ENCODE assay signal across 24 cellular contexts in genomic region chr11:19689281-19689975, GRCh38. TPM values are rescaled to one million over a fixed set of nuclear protein-coding genes. Genes with fewer than 3 reads are reported as not detected.
"Had no signal": no experiment of that assay in that cellular context is flagged by ENCODE, and none has a peak within 500 bp of the region (broad histone marks: within the 10 kb centered on the region; RNA-seq: fewer than 3 reads in every experiment).

No MANE protein-coding gene starts in this region.

- H3K4me3 Mint-ChIP-seq: activated T-cell treated with anti-CD3 and anti-CD28 coated beads, Interleukin-2, amount 50 U/mL, for 72 hours; effector memory CD8-positive, alpha-beta T cell; mesothelial cell of epicardium; naive thymus-derived CD4-positive, alpha-beta T cell; T-helper 1 cell treated with Interleukin-12 subunit alpha and Interleukin-12 subunit beta and Interleukin-4 antibody, amounts not matched to agents 30 μg/mL and 1 μg/mL, for 36 hours had no signal

- H3K36me3 Mint-ChIP-seq: activated naive CD4-positive, alpha-beta T cell treated with anti-CD3 and anti-CD28 coated beads, Interleukin-2, amount 50 U/mL, for 72 hours; mesothelial cell of epicardium; naive thymus-derived CD4-positive, alpha-beta T cell had no signal

- H3K9me3 ChIP-seq: colonic mucosa, heart right ventricle, right lobe of liver, tibial artery, upper lobe of right lung had no signal

- DNase-seq: activated CD4-positive, alpha-beta T cell treated with anti-CD3 and anti-CD28 coated beads for 4 hours; activated CD4-positive, alpha-beta T cell treated with anti-CD3 and anti-CD28 coated beads, Interleukin-2, amount 50 U/mL, for 4 hours; activated naive CD4-positive, alpha-beta T cell; activated T-cell treated with anti-CD3 and anti-CD28 coated beads for 4 hours; activated T-cell treated with anti-CD3 and anti-CD28 coated beads, Interleukin-2, amount 50 U/mL, for 72 hours; cerebellar nuclear complex; colonic mucosa; effector memory CD8-positive, alpha-beta T cell; erythroblast; heart right ventricle; naive thymus-derived CD4-positive, alpha-beta T cell; stimulated activated CD4-positive, alpha-beta T cell treated with anti-CD3 and anti-CD28 coated beads, Interleukin-12 subunit alpha, Interleukin-12 subunit beta, amount 100 ng/mL, for 4 hours; stimulated activated CD4-positive, alpha-beta T cell treated with anti-CD3 and anti-CD28 coated beads, Interleukin-4, amount 100 ng/mL, for 1 hour; stimulated activated naive CD8-positive, alpha-beta T cell treated with anti-CD3 and anti-CD28 coated beads, Interleukin-15, Interleukin-2, amounts not matched to agents 100 U/mL and 50 U/mL, for 24 hours; SW 1271; T-helper 9 cell; tibial artery; upper lobe of right lung had no signal

- H3K36me3 ChIP-seq: colonic mucosa, heart right ventricle, right lobe of liver, tibial artery, upper lobe of right lung had no signal

- H3K27me3 ChIP-seq: colonic mucosa, heart right ventricle, right lobe of liver, tibial artery, upper lobe of right lung had no signal

- H3K27ac ChIP-seq: colonic mucosa, right lobe of liver, upper lobe of right lung, VCaP had no signal

- H3K27ac Mint-ChIP-seq: activated naive CD4-positive, alpha-beta T cell treated with anti-CD3 and anti-CD28 coated beads, Interleukin-2, amount 50 U/mL, for 72 hours; activated T-cell treated with anti-CD3 and anti-CD28 coated beads, Interleukin-2, amount 50 U/mL, for 72 hours; effector memory CD8-positive, alpha-beta T cell; mesothelial cell of epicardium; naive thymus-derived CD4-positive, alpha-beta T cell; T-helper 1 cell treated with Interleukin-12 subunit alpha and Interleukin-12 subunit beta and Interleukin-4 antibody, amounts not matched to agents 30 μg/mL and 1 μg/mL, for 36 hours had no signal

- H3K9me3 Mint-ChIP-seq: activated naive CD4-positive, alpha-beta T cell treated with anti-CD3 and anti-CD28 coated beads, Interleukin-2, amount 50 U/mL, for 72 hours; activated T-cell treated with anti-CD3 and anti-CD28 coated beads, Interleukin-2, amount 50 U/mL, for 72 hours; effector memory CD8-positive, alpha-beta T cell; mesothelial cell of epicardium; naive thymus-derived CD4-positive, alpha-beta T cell; T-helper 1 cell treated with Interleukin-12 subunit alpha and Interleukin-12 subunit beta and Interleukin-4 antibody, amounts not matched to agents 30 μg/mL and 1 μg/mL, for 36 hours had no signal

- H3K4me1 ChIP-seq: colonic mucosa, upper lobe of right lung had no signal

- H3K4me1 Mint-ChIP-seq: naive thymus-derived CD4-positive, alpha-beta T cell had no signal

- H3K4me3 ChIP-seq: colonic mucosa, heart right ventricle, right lobe of liver, skin epidermis, tibial artery, upper lobe of right lung had no signal

RNA-seq across cellular contexts. Expression of gene NAV2, which starts 23.2 kb away (rescaled TPM):
- polyA plus RNA-seq: naive thymus-derived CD4-positive, alpha-beta T cell had no signal
